In the genomic region with DNA sequence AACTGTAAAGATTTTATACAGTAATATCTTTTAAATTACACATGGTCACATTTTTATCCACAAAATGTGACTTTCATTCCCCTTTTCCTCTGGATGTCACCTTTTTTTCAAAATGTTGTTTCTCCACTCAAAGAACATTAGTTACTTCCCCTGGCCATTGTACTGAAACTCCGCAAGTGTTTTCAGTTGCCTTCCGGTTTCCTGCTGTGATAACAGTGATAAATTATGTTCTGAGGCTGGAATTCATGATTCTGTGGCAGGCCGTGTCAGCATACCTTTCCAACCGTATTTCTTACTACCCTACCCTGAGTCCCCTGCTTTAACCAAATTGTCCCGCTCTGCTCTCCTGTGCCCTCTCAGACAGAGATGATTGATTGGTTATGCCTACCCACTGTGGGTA, we compare ENCODE assay signal across 1 cellular context.
TF ChIP-seq lines count a peak whose summit lies in the region.

No MANE protein-coding gene starts in this region.

TF ChIP-seq in K562, 482 proteins besides CTCF, POLR2A, EP300 and RAD21 (continued from another document):
- TF ChIP-seq, protein P1, sequence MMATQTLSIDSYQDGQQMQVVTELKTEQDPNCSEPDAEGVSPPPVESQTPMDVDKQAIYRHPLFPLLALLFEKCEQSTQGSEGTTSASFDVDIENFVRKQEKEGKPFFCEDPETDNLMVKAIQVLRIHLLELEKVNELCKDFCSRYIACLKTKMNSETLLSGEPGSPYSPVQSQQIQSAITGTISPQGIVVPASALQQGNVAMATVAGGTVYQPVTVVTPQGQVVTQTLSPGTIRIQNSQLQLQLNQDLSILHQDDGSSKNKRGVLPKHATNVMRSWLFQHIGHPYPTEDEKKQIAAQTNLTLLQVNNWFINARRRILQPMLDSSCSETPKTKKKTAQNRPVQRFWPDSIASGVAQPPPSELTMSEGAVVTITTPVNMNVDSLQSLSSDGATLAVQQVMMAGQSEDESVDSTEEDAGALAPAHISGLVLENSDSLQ (IDR thresholded peaks at IDR 0.05): peak; percentile 51
- peak; percentile 48; the same call in 1 of the 2 replicates for TF ChIP-seq GABPA (tag; conservative IDR thresholded peaks at IDR 0.05; ENCODE audit: low read depth)
- TF ChIP-seq ZBTB17 (CRISPR knock-in tag; IDR thresholded peaks at IDR 0.05): 0 out of 2 replicates have a peak, but pooled peaks have one; percentile 41
- TF ChIP-seq, protein P2, sequence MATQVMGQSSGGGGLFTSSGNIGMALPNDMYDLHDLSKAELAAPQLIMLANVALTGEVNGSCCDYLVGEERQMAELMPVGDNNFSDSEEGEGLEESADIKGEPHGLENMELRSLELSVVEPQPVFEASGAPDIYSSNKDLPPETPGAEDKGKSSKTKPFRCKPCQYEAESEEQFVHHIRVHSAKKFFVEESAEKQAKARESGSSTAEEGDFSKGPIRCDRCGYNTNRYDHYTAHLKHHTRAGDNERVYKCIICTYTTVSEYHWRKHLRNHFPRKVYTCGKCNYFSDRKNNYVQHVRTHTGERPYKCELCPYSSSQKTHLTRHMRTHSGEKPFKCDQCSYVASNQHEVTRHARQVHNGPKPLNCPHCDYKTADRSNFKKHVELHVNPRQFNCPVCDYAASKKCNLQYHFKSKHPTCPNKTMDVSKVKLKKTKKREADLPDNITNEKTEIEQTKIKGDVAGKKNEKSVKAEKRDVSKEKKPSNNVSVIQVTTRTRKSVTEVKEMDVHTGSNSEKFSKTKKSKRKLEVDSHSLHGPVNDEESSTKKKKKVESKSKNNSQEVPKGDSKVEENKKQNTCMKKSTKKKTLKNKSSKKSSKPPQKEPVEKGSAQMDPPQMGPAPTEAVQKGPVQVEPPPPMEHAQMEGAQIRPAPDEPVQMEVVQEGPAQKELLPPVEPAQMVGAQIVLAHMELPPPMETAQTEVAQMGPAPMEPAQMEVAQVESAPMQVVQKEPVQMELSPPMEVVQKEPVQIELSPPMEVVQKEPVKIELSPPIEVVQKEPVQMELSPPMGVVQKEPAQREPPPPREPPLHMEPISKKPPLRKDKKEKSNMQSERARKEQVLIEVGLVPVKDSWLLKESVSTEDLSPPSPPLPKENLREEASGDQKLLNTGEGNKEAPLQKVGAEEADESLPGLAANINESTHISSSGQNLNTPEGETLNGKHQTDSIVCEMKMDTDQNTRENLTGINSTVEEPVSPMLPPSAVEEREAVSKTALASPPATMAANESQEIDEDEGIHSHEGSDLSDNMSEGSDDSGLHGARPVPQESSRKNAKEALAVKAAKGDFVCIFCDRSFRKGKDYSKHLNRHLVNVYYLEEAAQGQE (CRISPR knock-in tag; IDR thresholded peaks at IDR 0.05; ENCODE audit: low read depth): 0 out of 2 replicates have a peak, but pooled peaks have one; percentile 47
- no peak for TF ChIP-seq TBP (optimal IDR thresholded peaks at IDR 0.05; ENCODE audit: low read depth, low read length)
- TF ChIP-seq MEIS2 (IDR thresholded peaks at IDR 0.05; ENCODE audit: partially characterized antibody): peak; percentile 73
- peak; percentile 58; the same call in 1 of the 2 replicates for TF ChIP-seq ETV1 (tag; conservative IDR thresholded peaks at IDR 0.05; ENCODE audit: low read depth)
- no peak for TF ChIP-seq RBM25 (IDR thresholded peaks at IDR 0.05; ENCODE audit: low read depth, low read length, severe bottlenecking)
